Comparison of ENCODE assay signal across 12 cellular contexts in genomic region chr6:112906737-112907136, GRCh38.
DNase-seq lines count a peak whose midpoint lies in the region; ATAC-seq, FAIRE-seq and TF ChIP-seq lines count a peak whose summit lies in the region.
"Had no signal": no experiment of that assay in that cellular context is flagged by ENCODE, and none has a peak within 500 bp of the region (broad histone marks: within the 10 kb centered on the region; RNA-seq: fewer than 3 reads in every experiment).

No MANE protein-coding gene starts in this region.

- no peaks in the 10 kb centered on the region for H3K36me3 ChIP-seq in keratinocyte (ENCODE audit: control insufficient read depth in 2 of 2, extremely low read depth in 1 of 2, insufficient read depth in 2 of 2, low read length in 2 of 2)
- H3K36me3 ChIP-seq in tibial artery = no peaks in the 10 kb centered on the region
- no peaks in the 10 kb centered on the region for H3K36me3 ChIP-seq in upper lobe of right lung

- no peaks in the 10 kb centered on the region for H4K20me1 ChIP-seq in keratinocyte (ENCODE audit: control insufficient read depth, extremely low read depth, insufficient read depth, low read length)

- H3K9me1 ChIP-seq in keratinocyte (ENCODE audit: control insufficient read depth, extremely low read depth, insufficient read depth, low read length) = no peaks in the 10 kb centered on the region

- peaks cover 7% of the 10 kb centered on the region for H3K4me1 ChIP-seq in keratinocyte (ENCODE audit: control insufficient read depth, extremely low read depth, insufficient read depth, low read length)
- H3K4me1 ChIP-seq in tibial artery = peaks cover 0 to 19% (median 8%) of the 10 kb centered on the region in 4 donors
- H3K4me1 ChIP-seq in upper lobe of right lung = no peaks in the 10 kb centered on the region

- H3K27me3 ChIP-seq in keratinocyte (ENCODE audit: control insufficient read depth, extremely low read depth, insufficient read depth, low read length) (no peaks in the 10 kb centered on the region), tibial artery (no peaks in the 10 kb centered on the region), upper lobe of right lung (no peaks in the 10 kb centered on the region)

- intact Hi-C loops in Right ventricle myocardium inferior (cut with DNase I) (no loop called here), cardiac septum (cut with DNase I) (no loop called here), tibial artery (cut with DNase I; ENCODE audit: low total_unique reads) (no loop called here), upper lobe of right lung (cut with DNase I) (no loop called here)

- TF ChIP-seq CTCF in keratinocyte (optimal IDR thresholded peaks at IDR 0.05 in 1 of 3, IDR thresholded peaks at IDR 0.05 in 1 of 3, conservative IDR thresholded peaks at IDR 0.05 in 1 of 3; ENCODE audit: extremely low read depth in 1 of 3, insufficient read depth in 2 of 3, low read length in 3 of 3) (no peak), tibial artery (IDR thresholded peaks at IDR 0.05) (no peak), upper lobe of right lung (IDR thresholded peaks at IDR 0.05) (no peak)

- no peaks in the 10 kb centered on the region for H3K79me2 ChIP-seq in keratinocyte (ENCODE audit: control insufficient read depth, insufficient read depth, low read length)

- H3K9me3 ChIP-seq in keratinocyte (ENCODE audit: control insufficient read depth, low read depth, low read length) (no peaks in the 10 kb centered on the region), tibial artery (no peaks in the 10 kb centered on the region), upper lobe of right lung (no peaks in the 10 kb centered on the region)

- DNase-seq in Right ventricle myocardium inferior (ENCODE audit: missing footprints) = no peak
- DNase-seq in cardiac septum (ENCODE audit: low spot score) = no peak
- peak; percentile 89 for DNase-seq in brain pericyte (ENCODE audit: low read depth, low spot score)
- DNase-seq in keratinocyte (ENCODE audit: low read depth, low spot score) = no peak
- no peak for DNase-seq in tibial artery
- no peak for DNase-seq in DMS79 (lab: John Stamatoyannopoulos, UW)
- no peak for DNase-seq in upper lobe of right lung
- DNase-seq: activated naive CD8-positive, alpha-beta T cell treated with anti-CD3 and anti-CD28 coated beads for 36 hours; endodermal cell; NCI-H1694 treated with DMSO at 0.1 percent for 48 hours; stimulated activated naive CD8-positive, alpha-beta T cell treated with anti-CD3 and anti-CD28 coated beads, Interleukin-15, amount 100 ng/mL, for 72 hours had no signal

- peak; percentile 94 for ATAC-seq in Right ventricle myocardium inferior
- ATAC-seq in HG03108 (IDR thresholded peaks at IDR 0.05; ENCODE audit: unreplicated experiment) = no peak
- ATAC-seq in upper lobe of right lung = no peak
- ATAC-seq: stimulated activated naive CD8-positive, alpha-beta T cell treated with anti-CD3 and anti-CD28 coated beads, Interleukin-15, amount 100 ng/mL, for 72 hours had no signal

- dilution Hi-C loops in keratinocyte (cut with MboI; ENCODE audit: extremely low pct_ligation_motif_present, low sequenced_read_pairs) = no loop called here

- no peak overlapping the region for H3K4me2 ChIP-seq in keratinocyte (ENCODE audit: control insufficient read depth, extremely low read depth, insufficient read depth, low read depth, low read length)

- H2AFZ ChIP-seq in keratinocyte (ENCODE audit: control insufficient read depth, low read length) = no peak overlapping the region

- H3K9ac ChIP-seq in keratinocyte (ENCODE audit: control insufficient read depth, extremely low read depth, insufficient read depth, low read length) = no peak overlapping the region

- H3K27ac ChIP-seq in keratinocyte (ENCODE audit: control insufficient read depth, insufficient read depth, low read length) (no peak overlapping the region), tibial artery (peak overlapping the region; percentile 8 to 45), upper lobe of right lung (no peak overlapping the region)

- peak; percentile 29 for FAIRE-seq in keratinocyte (lab: Jason Lieb, UNC)

- H3K4me3 ChIP-seq in keratinocyte (ENCODE audit: control insufficient read depth in 2 of 3, extremely low read depth in 1 of 3, insufficient read depth in 2 of 3, low read depth in 1 of 3, low read length in 3 of 3) = no peak overlapping the region
- H3K4me3 ChIP-seq in tibial artery = no peak overlapping the region
- no peak overlapping the region for H3K4me3 ChIP-seq in upper lobe of right lung

Comparison
In these comparisons a context has a peak if more than half of its experiments do, and no peak if none do; other contexts are left out.
1. H3K27ac ChIP-seq: peak in tibial artery (2 of 2); none in keratinocyte (single experiment) and upper lobe of right lung (single experiment).